In the genomic region with DNA sequence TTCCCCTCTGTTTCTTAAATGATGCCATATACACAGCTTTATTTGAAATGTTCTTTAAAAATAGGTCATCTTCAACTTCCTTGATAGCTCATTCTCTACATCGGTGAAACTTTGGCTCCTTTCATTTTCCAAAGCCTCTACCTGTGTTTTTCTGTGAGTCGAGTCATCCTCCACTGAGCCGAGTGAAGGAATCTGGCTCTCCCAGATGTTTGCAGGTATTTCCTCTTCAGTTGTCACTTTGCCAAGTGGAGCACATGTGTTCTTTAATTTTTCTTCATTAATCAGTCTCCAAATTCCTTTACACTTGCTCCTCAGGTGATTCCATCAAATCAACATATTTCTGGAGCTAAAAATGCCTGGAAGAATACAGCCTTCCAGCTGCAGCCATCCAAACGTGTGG, we compare ENCODE assay signal across 15 cellular contexts.
DNase-seq lines count a peak whose midpoint lies in the region; ATAC-seq and TF ChIP-seq lines count a peak whose summit lies in the region.
"Had no signal": no experiment of that assay in that cellular context is flagged by ENCODE, and none has a peak within 500 bp of the region (broad histone marks: within the 10 kb centered on the region; RNA-seq: fewer than 3 reads in every experiment).

No MANE protein-coding gene starts in this region.

- H3K27ac Mint-ChIP-seq in endodermal cell: no peak overlapping the region

- H3K27me3 ChIP-seq in endodermal cell (ENCODE audit: control insufficient read depth, insufficient read depth, low read length, poor library complexity, severe bottlenecking) (no peaks in the 10 kb centered on the region), thyroid gland (no peaks in the 10 kb centered on the region), aorta (ENCODE audit: control insufficient read depth in 1 of 2, insufficient read depth in 2 of 2, low read length in 1 of 2) (no peaks in the 10 kb centered on the region)
- H3K27me3 ChIP-seq: BE2C had no signal

- H3K36me3 ChIP-seq in KOPT-K1 (ENCODE audit: insufficient read depth, low read length): no peaks in the 10 kb centered on the region; the same call in 1 of the 2 replicates
- H3K36me3 ChIP-seq in endodermal cell (ENCODE audit: control insufficient read depth, insufficient read depth, low read length): no peaks in the 10 kb centered on the region
- no peaks in the 10 kb centered on the region for H3K36me3 ChIP-seq in thyroid gland
- H3K36me3 ChIP-seq in aorta (ENCODE audit: control insufficient read depth in 1 of 2, insufficient read depth in 2 of 2, low read length in 1 of 2): no peaks in the 10 kb centered on the region
- H3K36me3 ChIP-seq: BE2C had no signal

- H3K9me3 ChIP-seq in KOPT-K1 (ENCODE audit: insufficient read depth, low read length, poor library complexity, severe bottlenecking): no peaks in the 10 kb centered on the region
- no peaks in the 10 kb centered on the region for H3K9me3 ChIP-seq in endodermal cell (ENCODE audit: control insufficient read depth, low read length)
- no peaks in the 10 kb centered on the region for H3K9me3 ChIP-seq in thyroid gland
- H3K9me3 ChIP-seq in aorta (ENCODE audit: control insufficient read depth, low read length): no peaks in the 10 kb centered on the region
- H3K9me3 ChIP-seq: BE2C had no signal

- no peaks in the 10 kb centered on the region for H3K36me3 Mint-ChIP-seq in endodermal cell (ENCODE audit: low read depth)
- H3K36me3 Mint-ChIP-seq: CD4-positive, alpha-beta memory T cell had no signal

- H3K27me3 Mint-ChIP-seq in endodermal cell (ENCODE audit: insufficient read depth): peaks cover 2% of the 10 kb centered on the region

- no peak for TF ChIP-seq POLR2A in thyroid gland (IDR thresholded peaks at IDR 0.05)

- H3K9ac ChIP-seq in endodermal cell (ENCODE audit: extremely low read depth, low read length, poor library complexity, severe bottlenecking): no peak overlapping the region

- no peak for TF ChIP-seq CTCF in endodermal cell (conservative IDR thresholded peaks at IDR 0.05)
- TF ChIP-seq CTCF in thyroid gland (IDR thresholded peaks at IDR 0.05): no peak

- intact Hi-C loops in thyroid gland (cut with DNase I): no loop called here
- intact Hi-C loops in aorta (cut with DNase I): no loop called here

- peak overlapping the region; percentile 98 for H3K27ac ChIP-seq in KOPT-K1 (ENCODE audit: low read depth, low read length, poor library complexity, severe bottlenecking)
- H3K27ac ChIP-seq in endodermal cell (ENCODE audit: low read depth, low read length): no peak overlapping the region
- peak overlapping the region; percentile 10 to 81 (median 75) for H3K27ac ChIP-seq in thyroid gland
- no peak overlapping the region for H3K27ac ChIP-seq in aorta (ENCODE audit: low read depth in 1 of 2, low read length in 2 of 2)
- H3K27ac ChIP-seq: C4-2B, HL-60 had no signal

- H3K4me3 Mint-ChIP-seq in endodermal cell: no peak overlapping the region
- H3K4me3 Mint-ChIP-seq: CD4-positive, alpha-beta memory T cell had no signal

- peaks cover 3% of the 10 kb centered on the region for H3K4me1 Mint-ChIP-seq in endodermal cell
- H3K4me1 Mint-ChIP-seq: CD4-positive, alpha-beta memory T cell had no signal

- H3K4me1 ChIP-seq in endodermal cell (ENCODE audit: control insufficient read depth, insufficient read depth, low read length): no peaks in the 10 kb centered on the region
- H3K4me1 ChIP-seq in thyroid gland: peaks cover 31 to 37% of the 10 kb centered on the region in 2 donors
- H3K4me1 ChIP-seq in aorta (ENCODE audit: control insufficient read depth in 1 of 2, insufficient read depth in 2 of 2, low read length in 2 of 2): no peaks in the 10 kb centered on the region
- H3K4me1 ChIP-seq: BE2C had no signal

- DNase-seq in endodermal cell: peak; percentile 10
- DNase-seq in kidney tubule cell (ENCODE audit: low spot score): peak; percentile 86
- DNase-seq in thyroid gland: peak; percentile 33 to 53
- no peak for DNase-seq in NCI-H2081 treated with DMSO at 0.1 percent for 48 hours (lab: John Stamatoyannopoulos, UW)
- no peak for DNase-seq in stimulated activated CD4-positive, alpha-beta T cell treated with anti-CD3 and anti-CD28 coated beads, Interleukin-15, amount 100 ng/mL, for 24 hours
- no peak for DNase-seq in aorta
- DNase-seq: BE2C; CD4-positive, alpha-beta memory T cell; DMS153; DMS79 treated with DMSO at 0.1 percent for 48 hours; EL had no signal

- H3K4me3 ChIP-seq in endodermal cell (ENCODE audit: low read length) (no peak overlapping the region), thyroid gland (replicated peaks in 1 of 3) (no peak overlapping the region), aorta (ENCODE audit: low read length in 2 of 2) (no peak overlapping the region)

- 92 to 96% methylated on average over 3 to 4 of the region's 4 CpGs for WGBS in endodermal cell (ENCODE audit: insufficient coverage in 1 of 2, insufficient read length in 1 of 2), 2 experiments
- 45 to 52% methylated on average over 4 of the region's 4 CpGs for WGBS in thyroid gland, 2 donors
- WGBS in aorta, 2 donors: 89 to 92% methylated on average over 4 of the region's 4 CpGs

- no peaks in the 10 kb centered on the region for H3K9me3 Mint-ChIP-seq in endodermal cell
- H3K9me3 Mint-ChIP-seq: CD4-positive, alpha-beta memory T cell had no signal

- no peak for ATAC-seq in aorta (ENCODE audit: low FRiP score)
- ATAC-seq: HCT116 had no signal

Comparison
In these comparisons a context has a peak if more than half of its experiments do, and no peak if none do; other contexts are left out.
1. H3K27ac ChIP-seq: peak in KOPT-K1 (single experiment) and thyroid gland (3 of 3); none in endodermal cell (single experiment) and aorta (0 of 2).
2. DNase-seq: peak in endodermal cell (single experiment), kidney tubule cell (single experiment) and thyroid gland (2 of 2); none in NCI-H2081 treated with DMSO at 0.1 percent for 48 hours (single experiment), stimulated activated CD4-positive, alpha-beta T cell treated with anti-CD3 and anti-CD28 coated beads, Interleukin-15, amount 100 ng/mL, for 24 hours (single experiment) and aorta (0 of 2).